1 cellular context compared by ENCODE assay signal in the genomic region with DNA sequence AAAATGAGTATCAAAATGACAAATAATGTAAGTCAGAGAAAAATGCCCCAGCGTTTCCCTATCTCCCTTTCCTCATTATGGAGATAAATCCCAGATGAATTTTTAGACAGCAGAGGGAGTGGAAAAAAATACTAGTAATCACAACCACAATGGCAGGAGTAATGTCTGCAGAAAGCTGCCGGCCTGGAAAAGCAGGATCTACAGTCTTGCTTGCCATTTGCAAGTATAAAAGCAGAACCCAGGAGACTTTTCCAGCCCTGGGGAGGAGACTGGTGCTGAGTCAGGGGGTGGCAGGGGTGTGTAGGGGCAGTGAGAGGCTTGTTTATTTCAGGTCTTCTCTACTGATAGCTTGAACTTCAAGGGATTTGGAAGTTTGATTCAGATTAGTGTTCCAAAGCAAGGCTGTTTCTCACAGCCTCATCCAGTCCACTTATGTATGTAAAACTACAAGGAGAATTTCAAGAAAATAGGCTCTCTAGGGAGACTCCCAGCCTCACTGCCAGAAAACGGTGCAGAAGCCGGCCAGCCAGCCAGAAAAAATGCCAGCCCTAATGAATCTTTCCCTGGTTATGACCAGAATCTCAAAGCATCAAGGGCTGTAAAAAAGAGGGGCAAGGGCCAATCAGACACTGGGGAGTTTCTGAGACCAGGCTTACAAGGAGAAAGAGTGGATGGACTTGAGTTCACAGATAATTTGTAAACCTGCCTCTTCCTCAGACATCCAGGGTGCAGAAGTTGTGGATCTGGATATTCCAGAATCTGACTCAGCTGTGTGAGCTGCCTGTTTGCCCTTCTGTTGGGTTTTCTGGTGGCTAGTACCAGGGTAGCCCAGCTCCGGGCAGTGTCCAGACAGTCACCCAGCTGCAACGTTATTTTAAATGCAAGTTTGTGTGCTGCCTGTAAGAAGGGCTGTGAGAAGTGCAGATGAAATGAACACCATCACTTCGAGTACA.
TF ChIP-seq lines count a peak whose summit lies in the region.

No MANE protein-coding gene starts in this region.

TF ChIP-seq in SK-N-SH, 30 proteins besides CTCF, POLR2A, EP300 and RAD21 (continued from another document):
- TF ChIP-seq TCF12 (IDR thresholded peaks at IDR 0.05), result peak; percentile 50; the same call in 1 of the 2 replicates
TF ChIP-seq in SK-N-SH: peak in this region for 2.
